In the genomic region with DNA sequence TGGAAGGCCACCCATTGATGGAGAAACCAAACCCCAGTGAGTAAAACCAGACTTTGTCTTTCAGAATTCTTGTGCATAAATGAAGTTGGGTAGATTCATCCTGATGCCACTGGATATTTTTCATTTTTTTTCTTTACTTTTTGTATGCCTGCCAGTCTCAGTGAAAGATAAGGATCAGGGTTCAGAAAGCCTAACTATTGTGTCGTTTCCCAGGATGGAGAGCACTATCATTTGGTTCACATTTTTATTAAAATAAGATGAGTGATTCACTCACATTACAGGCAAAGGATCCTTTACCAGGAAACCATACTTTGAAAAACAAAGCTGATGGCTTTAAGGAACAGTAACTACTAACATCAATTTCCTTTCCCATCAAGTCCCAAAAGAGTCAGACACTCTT, we compare ENCODE assay signal across 19 cellular contexts.
"Had no signal": no experiment of that assay in that cellular context is flagged by ENCODE, and none has a peak within 500 bp of the region (broad histone marks: within the 10 kb centered on the region; RNA-seq: fewer than 3 reads in every experiment).

No MANE protein-coding gene starts in this region.

- H3K9me3 ChIP-seq: colonic mucosa, gastrocnemius medialis, heart right ventricle, neutrophil, spleen had no signal

- H3K4me1 ChIP-seq: colonic mucosa, gastrocnemius medialis, heart right ventricle, spleen had no signal

- H3K27ac ChIP-seq: colonic mucosa, gastrocnemius medialis, heart right ventricle, neutrophil, spleen had no signal

- H3K27me3 ChIP-seq: colonic mucosa, gastrocnemius medialis, heart right ventricle, neutrophil, spleen had no signal

- ATAC-seq: esophagus mucosa; gastrocnemius medialis; heart right ventricle; left lobe of liver; naive thymus-derived CD4-positive, alpha-beta T cell; sciatic nerve had no signal

- DNase-seq: colonic mucosa; effector CD4-positive, alpha-beta T cell; gastrocnemius medialis; heart right ventricle; hypothalamus; islet precursor cell; mammary epithelial cell; naive thymus-derived CD4-positive, alpha-beta T cell; posterior cingulate gyrus; spleen; stimulated activated CD4-positive, alpha-beta T cell treated with anti-CD3 and anti-CD28 coated beads, Interleukin-15, amount 100 ng/mL, for 24 hours; stimulated activated CD4-positive, alpha-beta T cell treated with anti-CD3 and anti-CD28 coated beads, Interleukin-1b, Interleukin-23, amount 100 ng/mL, for 48 hours; stimulated activated CD4-positive, alpha-beta T cell treated with anti-CD3 and anti-CD28 coated beads, Interleukin-4, amount 100 ng/mL, for 4 hours; stimulated activated naive CD4-positive, alpha-beta T cell treated with Interleukin-2 at 50 U/mL for 16 hours; trophoblast cell had no signal

- H3K36me3 ChIP-seq: colonic mucosa, gastrocnemius medialis, heart right ventricle, neutrophil, spleen had no signal

- H3K4me3 Mint-ChIP-seq: naive thymus-derived CD4-positive, alpha-beta T cell had no signal

- H3K9me3 Mint-ChIP-seq: naive thymus-derived CD4-positive, alpha-beta T cell had no signal

- H3K27me3 Mint-ChIP-seq: naive thymus-derived CD4-positive, alpha-beta T cell had no signal

- H3K4me3 ChIP-seq: colonic mucosa, gastrocnemius medialis, heart right ventricle, spleen had no signal
